ENCODE assay signal across 1 cellular context in the genomic region with DNA sequence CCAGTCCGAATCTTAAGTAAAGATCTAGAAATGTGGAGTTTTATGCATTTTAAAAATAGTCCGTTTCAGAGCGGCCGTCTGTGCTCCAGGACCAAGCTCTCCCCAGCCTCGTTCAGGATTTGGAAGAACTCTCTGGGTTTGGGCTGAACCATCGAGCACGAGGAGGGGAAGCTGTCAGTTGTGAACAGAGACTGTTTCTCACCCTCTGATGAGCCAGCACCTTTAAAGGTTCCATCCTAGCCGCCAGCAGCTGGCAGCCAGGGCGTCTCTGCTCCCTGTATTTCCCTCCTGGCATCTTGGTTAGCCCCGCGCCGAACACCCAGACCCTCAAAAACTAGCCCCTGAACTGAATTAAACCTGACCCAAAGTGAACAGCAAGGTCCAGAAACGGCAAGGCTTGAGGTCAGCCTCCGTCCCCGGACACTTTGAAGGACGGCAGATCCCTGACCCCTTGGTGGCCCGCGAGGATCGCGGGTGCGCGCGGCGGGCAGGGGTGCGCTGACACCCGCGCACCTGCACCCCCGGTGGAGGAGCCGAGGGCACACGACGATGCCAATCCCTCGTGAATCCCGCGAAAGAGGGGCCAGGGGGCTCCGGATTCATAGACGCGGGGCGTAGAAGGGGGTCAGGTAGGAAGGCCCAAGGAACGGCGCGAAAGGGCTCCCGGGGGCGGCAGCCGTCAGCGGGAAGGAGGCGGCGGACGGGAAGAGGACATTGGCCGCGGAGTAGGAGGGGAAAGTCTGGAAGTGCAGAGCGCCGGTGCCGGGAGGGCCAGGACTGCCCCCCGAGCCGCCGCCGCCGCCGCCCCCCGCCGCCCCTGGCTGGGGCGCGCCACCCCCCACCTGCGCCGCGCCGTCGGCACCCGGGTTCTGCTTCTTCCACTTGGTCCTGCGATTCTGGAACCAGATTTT.
TF ChIP-seq lines count a peak whose summit lies in the region.

No MANE protein-coding gene starts in this region.

TF ChIP-seq in HepG2, 621 proteins besides CTCF, POLR2A, EP300 and RAD21 (continued from another document):
- TF ChIP-seq FOXJ3 (CRISPR knock-in tag; IDR thresholded peaks at IDR 0.05; ENCODE audit: borderline replicate concordance) (no peak), ZNF253 (CRISPR knock-in tag; IDR thresholded peaks at IDR 0.05; ENCODE audit: borderline replicate concordance) (no peak)
